1 cellular context compared by ENCODE assay signal in genomic region chr14:102508774-102509743, GRCh38.
TF ChIP-seq lines count a peak whose summit lies in the region.

No MANE protein-coding gene starts in this region.

TF ChIP-seq in HEK293, 187 proteins besides CTCF, POLR2A, EP300 and RAD21 (continued from another document and continues in another):
- no peak for TF ChIP-seq ZBTB49 (tag by site-specific recombination; IDR thresholded peaks at IDR 0.05; ENCODE audit: low read depth)
- TF ChIP-seq ZNF747 (tag by site-specific recombination; IDR thresholded peaks at IDR 0.05) = no peak
- TF ChIP-seq TSHZ1 (tag by site-specific recombination; IDR thresholded peaks at IDR 0.05; ENCODE audit: borderline replicate concordance) = no peak
- no peak for TF ChIP-seq ZBTB6 (tag by site-specific recombination; IDR thresholded peaks at IDR 0.05)
- no peak for TF ChIP-seq ZNF530 (tag by site-specific recombination; IDR thresholded peaks at IDR 0.05; ENCODE audit: low read depth)
- TF ChIP-seq ZNF624 (tag by site-specific recombination; IDR thresholded peaks at IDR 0.05) = no peak
- TF ChIP-seq ZBTB10 (tag by site-specific recombination; IDR thresholded peaks at IDR 0.05) = 0 out of 2 replicates have a peak, but pooled peaks have one; percentile 17
- no peak for TF ChIP-seq MYNN (tag by site-specific recombination; IDR thresholded peaks at IDR 0.05; ENCODE audit: borderline replicate concordance)
- no peak for TF ChIP-seq ZNF670 (tag by site-specific recombination; IDR thresholded peaks at IDR 0.05; ENCODE audit: low read depth)
- 0 out of 2 replicates have a peak, but pooled peaks have one; percentile 25 for TF ChIP-seq ZNF777 (tag by site-specific recombination; IDR thresholded peaks at IDR 0.05; ENCODE audit: borderline replicate concordance)
- TF ChIP-seq ZNF266 (tag by site-specific recombination; IDR thresholded peaks at IDR 0.05; ENCODE audit: low read depth) = no peak
- TF ChIP-seq ZNF623 (tag by site-specific recombination; IDR thresholded peaks at IDR 0.05) = no peak
- no peak for TF ChIP-seq MEIS1 (CRISPR knock-in tag; IDR thresholded peaks at IDR 0.05; ENCODE audit: borderline replicate concordance)
- no peak for TF ChIP-seq ZNF664 (tag by site-specific recombination; IDR thresholded peaks at IDR 0.05)
- TF ChIP-seq PRDM1 (tag by site-specific recombination; IDR thresholded peaks at IDR 0.05) = no peak
- TF ChIP-seq ZNF621 (tag by site-specific recombination; IDR thresholded peaks at IDR 0.05) = no peak
- TF ChIP-seq ZNF561 (tag by site-specific recombination; IDR thresholded peaks at IDR 0.05; ENCODE audit: borderline replicate concordance) = no peak
- no peak for TF ChIP-seq ZNF341 (tag by site-specific recombination; IDR thresholded peaks at IDR 0.05; ENCODE audit: low read depth)
- TF ChIP-seq REST (tag by site-specific recombination; IDR thresholded peaks at IDR 0.05) = no peak
- no peak for TF ChIP-seq ZNF660 (tag by site-specific recombination; IDR thresholded peaks at IDR 0.05)
- TF ChIP-seq ZNF19 (tag by site-specific recombination; IDR thresholded peaks at IDR 0.05; ENCODE audit: low read depth) = no peak
- TF ChIP-seq OVOL3 (tag by site-specific recombination; IDR thresholded peaks at IDR 0.05) = no peak
- no peak for TF ChIP-seq ZBTB44 (tag by site-specific recombination; IDR thresholded peaks at IDR 0.05)
- no peak for TF ChIP-seq ZNF148 (tag by site-specific recombination; IDR thresholded peaks at IDR 0.05; ENCODE audit: borderline replicate concordance)
- 0 out of 2 replicates have a peak, but pooled peaks have one; percentile 23 for TF ChIP-seq ZNF600 (tag by site-specific recombination; IDR thresholded peaks at IDR 0.05)
- TF ChIP-seq ZBTB11 (tag by site-specific recombination; conservative IDR thresholded peaks at IDR 0.05; ENCODE audit: low read depth) = no peak
- TF ChIP-seq REPIN1 (tag by site-specific recombination; IDR thresholded peaks at IDR 0.05; ENCODE audit: low read depth) = no peak
